Comparison of ENCODE assay signal across 8 cellular contexts in genomic region chr11:17388609-17389204, GRCh38. TPM values are rescaled to one million over a fixed set of nuclear protein-coding genes. Genes with fewer than 3 reads are reported as not detected.
DNase-seq lines count a peak whose midpoint lies in the region; ATAC-seq and TF ChIP-seq lines count a peak whose summit lies in the region.

KCNJ11 (minus strand) TSS chr11:17388659; CDS start chr11:17388091, 568 bp downstream.

- no peaks in the 10 kb centered on the region for H3K27me3 Mint-ChIP-seq in effector memory CD8-positive, alpha-beta T cell
- H3K27me3 Mint-ChIP-seq in naive thymus-derived CD8-positive, alpha-beta T cell, result peaks cover 0 to 2% (median 0%) of the 10 kb centered on the region in 5 donors

- H3K4me3 Mint-ChIP-seq in effector memory CD8-positive, alpha-beta T cell, result peak within 1 kb of the TSS; percentile 91
- H3K4me3 Mint-ChIP-seq in naive thymus-derived CD8-positive, alpha-beta T cell, result peak within 1 kb of the TSS; percentile 83 to 92 (median 86)

- no peaks in the 10 kb centered on the region for H3K36me3 ChIP-seq in OCI-LY3 (replicated peaks; ENCODE audit: low read depth, low read length)

- H3K79me2 ChIP-seq in OCI-LY3 (ENCODE audit: low read length), result no peaks in the 10 kb centered on the region

- DNase-seq in NCI-H2196 (lab: John Stamatoyannopoulos, UW; ENCODE audit: unreplicated experiment) (peak; percentile 62), NCI-H2196 treated with DMSO at 0.1 percent for 48 hours (lab: John Stamatoyannopoulos, UW; ENCODE audit: unreplicated experiment) (no peak), GM19238 (ENCODE audit: insufficient read length, low spot score) (no peak), hippocampal formation (lab: John Stamatoyannopoulos, UW) (no peak)
- no peak for DNase-seq in effector memory CD8-positive, alpha-beta T cell
- DNase-seq in naive thymus-derived CD8-positive, alpha-beta T cell, result peak in 2 of 10 donors; percentile 11 to 17

- H3K27ac Mint-ChIP-seq in effector memory CD8-positive, alpha-beta T cell, result peak within 1 kb of the TSS; percentile 65 to 90
- H3K27ac Mint-ChIP-seq in naive thymus-derived CD8-positive, alpha-beta T cell, result peak within 1 kb of the TSS in 8 of 10 donors; percentile 21 to 73 (median 52)

- H4K20me1 ChIP-seq in OCI-LY3 (ENCODE audit: insufficient read depth, low read length), result peaks cover 8% of the 10 kb centered on the region

- TF ChIP-seq CTCF in OCI-LY3 (IDR thresholded peaks at IDR 0.05; ENCODE audit: low read depth, low read length), result no peak

- H3K27me3 ChIP-seq in OCI-LY3 (ENCODE audit: low read depth, low read length), result peaks cover 24% of the 10 kb centered on the region

- ATAC-seq in HG02623 (IDR thresholded peaks at IDR 0.05; ENCODE audit: unreplicated experiment), result peak; percentile 45
- peak; percentile 62 for ATAC-seq in effector memory CD8-positive, alpha-beta T cell (replicated peaks)
- peak; percentile 62 to 74 for ATAC-seq in naive thymus-derived CD8-positive, alpha-beta T cell

- H3K4me1 Mint-ChIP-seq in effector memory CD8-positive, alpha-beta T cell (ENCODE audit: low read depth in 2 of 2), result peaks cover 4 to 11% of the 10 kb centered on the region in 2 donors
- peaks cover 0 to 11% (median 10%) of the 10 kb centered on the region in 4 donors for H3K4me1 Mint-ChIP-seq in naive thymus-derived CD8-positive, alpha-beta T cell

- H3K9me3 Mint-ChIP-seq in effector memory CD8-positive, alpha-beta T cell, result no peaks in the 10 kb centered on the region
- no peaks in the 10 kb centered on the region for H3K9me3 Mint-ChIP-seq in naive thymus-derived CD8-positive, alpha-beta T cell

- H3K4me1 ChIP-seq in OCI-LY3 (ENCODE audit: low read length), result peaks cover 16% of the 10 kb centered on the region

- POLR2A ChIA-PET in naive thymus-derived CD8-positive, alpha-beta T cell (lab: Charles Lee), result interaction anchor here (0.8 kb wide), 2 partner anchors 18 to 113 kb away, joined by 3 to 4 read pairs; partner anchors contain the start of gene NUCB2

- H3K4me3 ChIP-seq in OCI-LY3 (ENCODE audit: low read length), result peak within 1 kb of the TSS; percentile 93

- H3K4me2 ChIP-seq in OCI-LY3 (ENCODE audit: low read length), result peak within 1 kb of the TSS; percentile 85

- no peak within 1 kb of the TSS for H3K27ac ChIP-seq in OCI-LY3 (ENCODE audit: low read length)

- H3K36me3 Mint-ChIP-seq in effector memory CD8-positive, alpha-beta T cell (ENCODE audit: insufficient read depth), result no peaks in the 10 kb centered on the region
- H3K36me3 Mint-ChIP-seq in naive thymus-derived CD8-positive, alpha-beta T cell, result no peaks in the 10 kb centered on the region

- peak within 1 kb of the TSS; percentile 84 for H2AFZ ChIP-seq in OCI-LY3 (ENCODE audit: low read depth, low read length)

- peak within 1 kb of the TSS; percentile 66 for H3K9ac ChIP-seq in OCI-LY3 (ENCODE audit: low read length)

- H3K9me3 ChIP-seq in OCI-LY3 (ENCODE audit: insufficient read depth, low read length), result no peaks in the 10 kb centered on the region

RNA-seq across cellular contexts. Expression of gene KCNJ11, which starts in this region (rescaled TPM):
- total RNA-seq in naive thymus-derived CD8-positive, alpha-beta T cell, result under 1 TPM; 0.26 to 0.52 TPM
- polyA plus RNA-seq in naive thymus-derived CD8-positive, alpha-beta T cell, result not detected

Comparison
In these comparisons a context has a peak if more than half of its experiments do, and no peak if none do; other contexts are left out.
1. Peak in ATAC-seq in naive thymus-derived CD8-positive, alpha-beta T cell; RNA of the gene not detected or under 1 TPM.